ENCODE assay signal across 20 cellular contexts in the genomic region with DNA sequence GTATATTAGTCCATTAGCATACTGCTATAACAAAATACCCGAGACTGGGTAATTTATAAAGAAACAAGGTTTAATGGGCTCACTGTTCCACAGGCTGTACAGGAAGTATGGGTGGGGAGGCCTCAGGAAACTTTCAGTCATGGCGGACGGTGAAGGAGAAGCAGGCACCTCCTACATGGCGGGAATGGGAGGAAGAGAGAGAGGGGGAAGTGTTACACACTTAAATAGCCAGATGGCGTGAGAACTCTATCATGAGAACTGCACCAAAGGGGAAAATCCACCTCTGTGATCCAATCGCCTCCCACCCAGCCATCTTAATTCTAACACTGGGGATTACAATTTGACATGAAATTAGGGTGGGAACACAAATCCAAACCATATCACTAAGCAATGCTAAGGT.
"Had no signal": no experiment of that assay in that cellular context is flagged by ENCODE, and none has a peak within 500 bp of the region (broad histone marks: within the 10 kb centered on the region; RNA-seq: fewer than 3 reads in every experiment).

No MANE protein-coding gene starts in this region.

- H3K9me3 ChIP-seq: psoas muscle had no signal

- H3K36me3 ChIP-seq: left ventricle myocardium inferior, neural progenitor cell, tibial artery had no signal

- ATAC-seq: activated CD8-positive, alpha-beta T cell treated with anti-CD3 and anti-CD28 coated beads, Interleukin-2, amount 10 ng/mL, durations not matched to agents 7 days and 5 days; naive thymus-derived CD4-positive, alpha-beta T cell; psoas muscle; right cardiac atrium; stimulated activated naive CD8-positive, alpha-beta T cell treated with anti-CD3 and anti-CD28 coated beads, Interleukin-15, Interleukin-2, amounts not matched to agents 100 U/mL and 50 U/mL, for 24 hours had no signal

- DNase-seq: activated CD4-positive, alpha-beta T cell treated with anti-CD3 and anti-CD28 coated beads, Interleukin-2, amount 10 ng/mL, durations not matched to agents 7 days and 5 days; activated CD8-positive, alpha-beta T cell treated with anti-CD3 and anti-CD28 coated beads, Interleukin-2, amount 10 ng/mL, durations not matched to agents 7 days and 5 days; activated naive CD4-positive, alpha-beta T cell treated with Interleukin-2 at 50 U/mL for 16 hours; activated T-cell treated with anti-CD3 and anti-CD28 coated beads, Interleukin-2, amount 50 U/mL, for 24 hours; anterior cingulate cortex; caudate nucleus; dorsolateral prefrontal cortex; foreskin fibroblast; glutamatergic neuron; hippocampal formation; kidney glomerular epithelial cell; left ventricle myocardium inferior; naive thymus-derived CD4-positive, alpha-beta T cell; psoas muscle; right cardiac atrium; stimulated activated naive CD8-positive, alpha-beta T cell treated with anti-CD3 and anti-CD28 coated beads, Interleukin-15, Interleukin-2, amounts not matched to agents 100 U/mL and 50 U/mL, for 24 hours; substantia nigra; tibial artery had no signal

- H2AFZ ChIP-seq: neural progenitor cell had no signal

- H3K4me1 ChIP-seq: left ventricle myocardium inferior, neural progenitor cell, psoas muscle, tibial artery had no signal

- H3K27ac ChIP-seq: dorsolateral prefrontal cortex, left ventricle myocardium inferior, neural progenitor cell, psoas muscle, skin epidermis, tibial artery had no signal

- H3K4me2 ChIP-seq: neural progenitor cell had no signal

- H3K4me3 ChIP-seq: dorsolateral prefrontal cortex, left ventricle myocardium inferior, neural progenitor cell, psoas muscle, skin epidermis, tibial artery had no signal

- H3K9ac ChIP-seq: neural progenitor cell had no signal

- H3K27me3 ChIP-seq: dorsolateral prefrontal cortex, neural progenitor cell, tibial artery had no signal
